In genomic region chr10:58967551-58968418, GRCh38 we compare ENCODE assay signal across 9 cellular contexts.
A peak's percentile ranks its signal among the peaks of the same experiment; 100 is the strongest.
DNase-seq lines count a peak whose midpoint lies in the region; ATAC-seq and TF ChIP-seq lines count a peak whose summit lies in the region.
"Had no signal": no experiment of that assay in that cellular context is flagged by ENCODE, and none has a peak within 500 bp of the region (broad histone marks: within the 10 kb centered on the region; RNA-seq: fewer than 3 reads in every experiment).

No MANE protein-coding gene starts in this region.

- peak overlapping the region; percentile 22 for H3K4me3 ChIP-seq in endocrine pancreas (ENCODE audit: control insufficient read depth, insufficient read depth, low read length)
- no peak overlapping the region for H3K4me3 ChIP-seq in parathyroid adenoma (ENCODE audit: low read depth, low read length)
- no peak overlapping the region for H3K4me3 ChIP-seq in MM.1S (ENCODE audit: low read length)
- H3K4me3 ChIP-seq: HAP-1 had no signal

- no peaks in the 10 kb centered on the region for H3K9me3 Mint-ChIP-seq in stimulated activated memory B cell treated with anti-CD40 and anti-IgM and Interleukin-4, amounts not matched to agents 10 μg/mL and 1 μg/mL and 100 μg/mL, for 72 hours

- H3K4me2 ChIP-seq in parathyroid adenoma (ENCODE audit: low read length) (no peak overlapping the region), MM.1S (ENCODE audit: low read depth, low read length) (no peak overlapping the region)

- no peak for TF ChIP-seq CTCF in parathyroid adenoma (IDR thresholded peaks at IDR 0.05)
- TF ChIP-seq CTCF in MM.1S (IDR thresholded peaks at IDR 0.05; ENCODE audit: low read length): no peak

- H3K27me3 Mint-ChIP-seq in stimulated activated memory B cell treated with anti-CD40 and anti-IgM and Interleukin-4, amounts not matched to agents 10 μg/mL and 1 μg/mL and 100 μg/mL, for 72 hours: peaks cover 23% of the 10 kb centered on the region

- no peaks in the 10 kb centered on the region for H4K20me1 ChIP-seq in MM.1S (ENCODE audit: insufficient read depth, low read length)

- no peak overlapping the region for H3K27ac Mint-ChIP-seq in stimulated activated memory B cell treated with anti-CD40 and anti-IgM and Interleukin-4, amounts not matched to agents 10 μg/mL and 1 μg/mL and 100 μg/mL, for 72 hours

- no peaks in the 10 kb centered on the region for H3K27me3 ChIP-seq in endocrine pancreas (ENCODE audit: control insufficient read depth, insufficient read depth, low read length)
- no peaks in the 10 kb centered on the region for H3K27me3 ChIP-seq in parathyroid adenoma (ENCODE audit: control insufficient read depth, insufficient read depth, low read length)
- H3K27me3 ChIP-seq in MM.1S (replicated peaks; ENCODE audit: insufficient read depth, low read length): no peaks in the 10 kb centered on the region

- no peak overlapping the region for H3K4me3 Mint-ChIP-seq in stimulated activated memory B cell treated with anti-CD40 and anti-IgM and Interleukin-4, amounts not matched to agents 10 μg/mL and 1 μg/mL and 100 μg/mL, for 72 hours

- DNase-seq in LoVo (ENCODE audit: low spot score): peak; percentile 16
- no peak for DNase-seq in MM.1S
- no peak for DNase-seq in NCI-H226

- H3K36me3 Mint-ChIP-seq in stimulated activated memory B cell treated with anti-CD40 and anti-IgM and Interleukin-4, amounts not matched to agents 10 μg/mL and 1 μg/mL and 100 μg/mL, for 72 hours: no peaks in the 10 kb centered on the region

- H3K9me3 ChIP-seq in endocrine pancreas (ENCODE audit: control insufficient read depth, low read length) (no peaks in the 10 kb centered on the region), parathyroid adenoma (ENCODE audit: control insufficient read depth, low read length) (no peaks in the 10 kb centered on the region), MM.1S (replicated peaks; ENCODE audit: insufficient read depth, low read length) (no peaks in the 10 kb centered on the region)
- H3K9me3 ChIP-seq: HAP-1 had no signal

- H2AFZ ChIP-seq in parathyroid adenoma: peak overlapping the region; percentile 48
- H2AFZ ChIP-seq in MM.1S (ENCODE audit: low read length): no peak overlapping the region

- no peaks in the 10 kb centered on the region for H3F3A ChIP-seq in MM.1S (ENCODE audit: insufficient read depth, low read length)

- no peaks in the 10 kb centered on the region for H3K9me2 ChIP-seq in MM.1S (replicated peaks; ENCODE audit: insufficient read depth, low read length)

- no peaks in the 10 kb centered on the region for H3K79me2 ChIP-seq in parathyroid adenoma
- H3K79me2 ChIP-seq in MM.1S (ENCODE audit: low read length): no peaks in the 10 kb centered on the region

- peaks cover 10% of the 10 kb centered on the region for H3K4me1 ChIP-seq in endocrine pancreas (ENCODE audit: control insufficient read depth, insufficient read depth, low read length)
- H3K4me1 ChIP-seq in parathyroid adenoma: no peaks in the 10 kb centered on the region
- no peaks in the 10 kb centered on the region for H3K4me1 ChIP-seq in MM.1S (ENCODE audit: low read length)

- H3K9ac ChIP-seq in endocrine pancreas (ENCODE audit: control insufficient read depth, insufficient read depth, low read length) (peak overlapping the region; percentile 4), parathyroid adenoma (no peak overlapping the region), MM.1S (ENCODE audit: low read length) (no peak overlapping the region)

- no peak overlapping the region for H3K27ac ChIP-seq in parathyroid adenoma
- H3K27ac ChIP-seq in MM.1S (ENCODE audit: low read length): no peak overlapping the region

- ATAC-seq in GM18519 (IDR thresholded peaks at IDR 0.05; ENCODE audit: low FRiP score, unreplicated experiment): peak; percentile 49
- no peak for ATAC-seq in stimulated activated memory B cell treated with anti-CD40 and anti-IgM and Interleukin-4, amounts not matched to agents 10 μg/mL and 1 μg/mL and 100 μg/mL, for 72 hours
- ATAC-seq in activated CD4-positive, CD25-positive, alpha-beta regulatory T cell treated with anti-CD3 and anti-CD28 coated beads, Interleukin-2, amount 50 U/mL, for 24 hours: no peak

- H3K4me1 Mint-ChIP-seq in stimulated activated memory B cell treated with anti-CD40 and anti-IgM and Interleukin-4, amounts not matched to agents 10 μg/mL and 1 μg/mL and 100 μg/mL, for 72 hours: no peaks in the 10 kb centered on the region

- no peaks in the 10 kb centered on the region for H3K36me3 ChIP-seq in endocrine pancreas (ENCODE audit: control insufficient read depth, insufficient read depth, low read length)
- no peaks in the 10 kb centered on the region for H3K36me3 ChIP-seq in parathyroid adenoma (ENCODE audit: control insufficient read depth, insufficient read depth, low read length)
- no peaks in the 10 kb centered on the region for H3K36me3 ChIP-seq in MM.1S (replicated peaks; ENCODE audit: insufficient read depth, low read length)
- H3K36me3 ChIP-seq: HAP-1 had no signal
